Comparison of ENCODE assay signal across 24 cellular contexts in the genomic region with DNA sequence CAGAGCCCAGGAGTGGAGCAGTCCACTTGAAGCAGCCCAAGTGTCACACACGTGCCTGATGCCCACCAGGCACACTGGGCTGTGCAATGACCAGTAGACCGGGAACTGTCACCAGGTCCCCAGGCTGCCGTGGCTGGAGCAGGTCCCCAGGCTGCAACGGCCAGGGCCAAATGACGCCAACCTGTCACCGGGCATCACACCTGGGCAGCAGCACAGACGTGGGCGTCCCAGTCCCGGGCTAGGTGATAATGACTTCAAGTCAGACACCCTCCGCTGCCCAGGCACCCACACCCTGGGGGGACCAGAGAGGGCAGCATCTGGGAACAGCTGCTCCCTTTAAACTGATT. TPM values are rescaled to one million over a fixed set of nuclear protein-coding genes. Genes with fewer than 3 reads are reported as not detected.
"Had no signal": no experiment of that assay in that cellular context is flagged by ENCODE, and none has a peak within 500 bp of the region (broad histone marks: within the 10 kb centered on the region; RNA-seq: fewer than 3 reads in every experiment).

No MANE protein-coding gene starts in this region.

- H3K9me3 Mint-ChIP-seq: effector memory CD8-positive, alpha-beta T cell; naive thymus-derived CD8-positive, alpha-beta T cell; nephron progenitor cell; stimulated activated naive B cell treated with anti-CD40 and anti-IgM and Interleukin-4, amounts not matched to agents 10 μg/mL and 1 μg/mL and 100 μg/mL, for 72 hours; stimulated activated naive CD8-positive, alpha-beta T cell treated with anti-CD3 and anti-CD28 coated beads, Interleukin-15, Interleukin-2, amounts not matched to agents 100 ng/mL and 50 ng/mL, for 24 hours had no signal

- H3K27ac Mint-ChIP-seq: effector memory CD8-positive, alpha-beta T cell; stimulated activated naive B cell treated with anti-CD40 and anti-IgM and Interleukin-4, amounts not matched to agents 10 μg/mL and 1 μg/mL and 100 μg/mL, for 72 hours; stimulated activated naive CD8-positive, alpha-beta T cell treated with anti-CD3 and anti-CD28 coated beads, Interleukin-15, Interleukin-2, amounts not matched to agents 100 ng/mL and 50 ng/mL, for 24 hours had no signal

- H3K4me3 Mint-ChIP-seq: effector memory CD8-positive, alpha-beta T cell; naive thymus-derived CD8-positive, alpha-beta T cell; nephron progenitor cell; stimulated activated naive B cell treated with anti-CD40 and anti-IgM and Interleukin-4, amounts not matched to agents 10 μg/mL and 1 μg/mL and 100 μg/mL, for 72 hours; stimulated activated naive CD8-positive, alpha-beta T cell treated with anti-CD3 and anti-CD28 coated beads, Interleukin-15, Interleukin-2, amounts not matched to agents 100 ng/mL and 50 ng/mL, for 24 hours had no signal

- H3K27me3 Mint-ChIP-seq: effector memory CD8-positive, alpha-beta T cell; naive thymus-derived CD8-positive, alpha-beta T cell; stimulated activated naive B cell treated with anti-CD40 and anti-IgM and Interleukin-4, amounts not matched to agents 10 μg/mL and 1 μg/mL and 100 μg/mL, for 72 hours; stimulated activated naive CD8-positive, alpha-beta T cell treated with anti-CD3 and anti-CD28 coated beads, Interleukin-15, Interleukin-2, amounts not matched to agents 100 ng/mL and 50 ng/mL, for 24 hours had no signal

- H3K27me3 ChIP-seq: gastrocnemius medialis, ovary, sigmoid colon, spleen, tibial nerve, upper lobe of left lung had no signal

- H3K36me3 ChIP-seq: ovary had no signal

- ATAC-seq: effector memory CD8-positive, alpha-beta T cell; gastrocnemius medialis; left cardiac atrium; naive thymus-derived CD8-positive, alpha-beta T cell; right cardiac atrium; stimulated activated naive B cell treated with anti-CD40 and anti-IgM and Interleukin-4, amounts not matched to agents 10 μg/mL and 1 μg/mL and 100 μg/mL, for 72 hours had no signal

- FAIRE-seq: endometrium, islet of Langerhans, urothelium cell line had no signal

- H3K4me3 ChIP-seq: gastrocnemius medialis, left ventricle myocardium inferior, lower lobe of right lung, ovary, psoas muscle, sigmoid colon, spleen, thoracic aorta, tibial nerve, upper lobe of left lung had no signal

- H3K9me3 ChIP-seq: gastrocnemius medialis, left ventricle myocardium inferior, lower lobe of right lung, ovary, psoas muscle, sigmoid colon, spleen, thoracic aorta, tibial nerve, upper lobe of left lung had no signal

- H3K4me1 ChIP-seq: gastrocnemius medialis, left ventricle myocardium inferior, psoas muscle, sigmoid colon, tibial nerve had no signal

- DNase-seq: cortex of kidney; effector memory CD8-positive, alpha-beta T cell; foreskin fibroblast; gastrocnemius medialis; head of caudate nucleus; left cardiac atrium; left ventricle myocardium inferior; lower lobe of right lung; naive thymus-derived CD8-positive, alpha-beta T cell; nephron progenitor cell; occipital lobe; ovary; psoas muscle; sigmoid colon; spleen; stimulated activated naive B cell treated with anti-CD40 and anti-IgM and Interleukin-4, amounts not matched to agents 10 μg/mL and 1 μg/mL and 100 μg/mL, for 72 hours had no signal

- H3K27ac ChIP-seq: gastrocnemius medialis, left ventricle myocardium inferior, lower lobe of right lung, ovary, psoas muscle, sigmoid colon, spleen, thoracic aorta, tibial nerve, upper lobe of left lung had no signal

RNA-seq across cellular contexts. Expression of a gene that starts 30.6 kb away (rescaled TPM):
- polyA plus RNA-seq: naive thymus-derived CD8-positive, alpha-beta T cell had no signal
